In genomic region chr12:115383668-115384067, GRCh38 we compare ENCODE assay signal across 11 cellular contexts.
DNase-seq lines count a peak whose midpoint lies in the region; ATAC-seq and TF ChIP-seq lines count a peak whose summit lies in the region.
"Had no signal": no experiment of that assay in that cellular context is flagged by ENCODE, and none has a peak within 500 bp of the region (broad histone marks: within the 10 kb centered on the region; RNA-seq: fewer than 3 reads in every experiment).

No MANE protein-coding gene starts in this region.

- H3K27me3 ChIP-seq in IMR-90 (ENCODE audit: control insufficient read depth, insufficient read depth, low read length) (peaks cover 3% of the 10 kb centered on the region; the same call in 1 of the 2 replicates), mammary epithelial cell (ENCODE audit: insufficient read depth, low read length) (no peaks in the 10 kb centered on the region), left lung (no peaks in the 10 kb centered on the region)
- H3K27me3 ChIP-seq: tibial nerve had no signal

- H3K9ac ChIP-seq in IMR-90 (ENCODE audit: low read depth, low read length) (no peak overlapping the region), mammary epithelial cell (ENCODE audit: insufficient read depth, low read length) (peak overlapping the region; percentile 15)

- H3K56ac ChIP-seq in IMR-90 (ENCODE audit: extremely low read depth, insufficient read depth, low read length), result no peak overlapping the region

- H3K79me2 ChIP-seq in mammary epithelial cell (ENCODE audit: insufficient read depth, low read length), result no peaks in the 10 kb centered on the region

- DNase-seq in A172 (ENCODE audit: low spot score) (peak; percentile 16), IMR-90 (peak; percentile 93), mammary epithelial cell (peak; percentile 100), left lung (peak in 1 of 2 donors; percentile 36)
- DNase-seq: left colon had no signal

- H3K4ac ChIP-seq in IMR-90 (ENCODE audit: low read depth, low read length), result no peak overlapping the region

- H3K36me3 ChIP-seq in IMR-90 (ENCODE audit: control insufficient read depth, insufficient read depth, low read length) (no peaks in the 10 kb centered on the region), mammary epithelial cell (ENCODE audit: insufficient read depth, low read length) (no peaks in the 10 kb centered on the region), left lung (no peaks in the 10 kb centered on the region)
- H3K36me3 ChIP-seq: tibial nerve had no signal

- H2BK120ac ChIP-seq in IMR-90 (ENCODE audit: low read depth, low read length), result no peak overlapping the region

- no peak for TF ChIP-seq POLR2A in IMR-90 (IDR thresholded peaks at IDR 0.05; ENCODE audit: low read depth, low read length)

- H3K9me1 ChIP-seq in IMR-90 (ENCODE audit: insufficient read depth, low read length), result peaks cover 5% of the 10 kb centered on the region; the same call in 1 of the 2 replicates

- H4K91ac ChIP-seq in IMR-90 (ENCODE audit: insufficient read depth, low read depth, low read length), result no peak overlapping the region

- no peak overlapping the region for H3K4me3 ChIP-seq in IMR-90 (ENCODE audit: insufficient read depth, low read depth, low read length)
- H3K4me3 ChIP-seq in mammary epithelial cell (replicated peaks in 1 of 3; ENCODE audit: insufficient read depth in 1 of 3, low read depth in 2 of 3, low read length in 3 of 3), result no peak overlapping the region
- no peak overlapping the region for H3K4me3 ChIP-seq in left lung
- H3K4me3 ChIP-seq: tibial nerve had no signal

- POLR2A ChIA-PET in IMR-90 (lab: Charles Lee; ENCODE audit: unreplicated experiment), result no interaction called here

- H3K9me3 ChIP-seq in IMR-90 (ENCODE audit: control insufficient read depth, insufficient read depth, low read length) (no peaks in the 10 kb centered on the region), mammary epithelial cell (replicated peaks; ENCODE audit: insufficient read depth, low read length) (peaks cover 5% of the 10 kb centered on the region), left lung (no peaks in the 10 kb centered on the region)
- H3K9me3 ChIP-seq: tibial nerve had no signal

- H4K20me1 ChIP-seq in IMR-90 (ENCODE audit: insufficient read depth, low read length) (no peaks in the 10 kb centered on the region), mammary epithelial cell (ENCODE audit: insufficient read depth, low read length) (no peaks in the 10 kb centered on the region)

- H4K5ac ChIP-seq in IMR-90 (ENCODE audit: low read depth, low read length), result no peak overlapping the region

- WGBS in IMR-90 (ENCODE audit: extremely low coverage in 2 of 2, insufficient read length in 1 of 2), 2 experiments, result no CpG with 5 or more reads among the region's 7 CpGs
- WGBS in mammary epithelial cell (ENCODE audit: low coverage, missing lambda C conversion rate), result 0% methylated on average over 7 of the region's 7 CpGs

- ATAC-seq in IMR-90 (ENCODE audit: low read depth) (peak; percentile 70), left lung (peak; percentile 69), HG03045 (IDR thresholded peaks at IDR 0.05; ENCODE audit: unreplicated experiment) (no peak), HG02588 (IDR thresholded peaks at IDR 0.05; ENCODE audit: unreplicated experiment) (no peak), GM18870 (IDR thresholded peaks at IDR 0.05; ENCODE audit: unreplicated experiment) (no peak), GM19452 (IDR thresholded peaks at IDR 0.05; ENCODE audit: unreplicated experiment) (no peak)
- ATAC-seq: activated naive CD4-positive, alpha-beta T cell treated with anti-CD3 and anti-CD28 coated beads, Interleukin-2, amount 50 U/mL, for 72 hours; left colon had no signal

- H3K27ac ChIP-seq in IMR-90 (ENCODE audit: insufficient read depth, low read length), result no peak overlapping the region
- peak overlapping the region; percentile 77 for H3K27ac ChIP-seq in mammary epithelial cell (ENCODE audit: insufficient read depth, low read depth, low read length)
- no peak overlapping the region for H3K27ac ChIP-seq in left lung
- H3K27ac ChIP-seq: tibial nerve had no signal

- H2BK20ac ChIP-seq in IMR-90 (ENCODE audit: low read depth, low read length), result no peak overlapping the region

- H2AK9ac ChIP-seq in IMR-90 (replicated peaks; ENCODE audit: low read depth, low read length, poor library complexity), result no peak overlapping the region

- in situ Hi-C loops in IMR-90 (cut with MboI; ENCODE audit: low sequenced_read_pairs), result no loop called here
- in situ Hi-C loops in mammary epithelial cell (cut with MboI; ENCODE audit: low sequenced_read_pairs in 2 of 2), result loop anchor here (25.0 kb wide), 1 partner anchor 696 kb away; the partner anchor contains the start of gene TBX3 (in 2 of the 2)

- no peak overlapping the region for H3K18ac ChIP-seq in IMR-90 (ENCODE audit: low read depth, low read length)

- H2BK15ac ChIP-seq in IMR-90 (ENCODE audit: low read depth, low read length), result no peak overlapping the region

- dilution Hi-C loops in IMR-90 (cut with HindIII; ENCODE audit: low sequenced_read_pairs, unreplicated experiment), result no loop called here
- dilution Hi-C loops in mammary epithelial cell (cut with HindIII; ENCODE audit: low sequenced_read_pairs), result loop anchor here (5.0 kb wide), 1 partner anchor 71 kb away; no protein-coding TSS in a partner anchor

- no TSS peak for BruUV-seq in IMR-90 (replicated peaks; lab: Mats Ljungman, UMichigan)
- no TSS peak for BruUV-seq in mammary epithelial cell (replicated peaks; lab: Mats Ljungman, UMichigan)

- 0 out of 2 replicates have a peak, but pooled peaks cover 1% of the 10 kb centered on the region for H3K4me1 ChIP-seq in IMR-90 (ENCODE audit: control insufficient read depth, insufficient read depth, low read length)
- H3K4me1 ChIP-seq in mammary epithelial cell (ENCODE audit: insufficient read depth, low read length), result peaks cover 14% of the 10 kb centered on the region
- H3K4me1 ChIP-seq in left lung, result no peaks in the 10 kb centered on the region
- H3K4me1 ChIP-seq: tibial nerve had no signal

- CTCF ChIA-PET in IMR-90 (lab: Yijun Ruan, JAX), result no interaction called here
- CTCF ChIA-PET in mammary epithelial cell (lab: Charles Lee; ENCODE audit: low non-redundant PET), result interaction anchor here (0.5 to 0.9 kb wide), 3 partner anchors 216 to 647 kb away, joined by 3 to 4 read pairs (median 3); no protein-coding TSS in a partner anchor

- H3K79me1 ChIP-seq in IMR-90 (ENCODE audit: low read depth in 1 of 2, low read length in 2 of 2), result no peaks in the 10 kb centered on the region

- peak overlapping the region; percentile 48; the same call in 1 of the 2 replicates for H3K14ac ChIP-seq in IMR-90 (replicated peaks; ENCODE audit: low read depth, low read length)

- H3K4me2 ChIP-seq in IMR-90 (ENCODE audit: low read depth, low read length), result no peak overlapping the region
- peak overlapping the region; percentile 55 for H3K4me2 ChIP-seq in mammary epithelial cell (ENCODE audit: insufficient read depth, low read depth, low read length)

- TF ChIP-seq RAD21 in IMR-90 (IDR thresholded peaks at IDR 0.05; ENCODE audit: low read length), result no peak

- intact Hi-C loops in IMR-90 (cut with micrococcal nuclease) (no loop called here), mammary epithelial cell (cut with micrococcal nuclease) (loop anchor here (1.0 to 10.0 kb wide), 8 partner anchors 42 to 715 kb away; partner anchors contain the start of gene TBX3), left lung (cut with DNase I) (no loop called here)

- H2AK5ac ChIP-seq in IMR-90 (ENCODE audit: low read depth, low read length), result peak overlapping the region; percentile 46; the same call in 1 of the 2 replicates

- TF ChIP-seq CTCF in IMR-90 (conservative IDR thresholded peaks at IDR 0.05; ENCODE audit: low read depth, low read length) (no peak), mammary epithelial cell (conservative IDR thresholded peaks at IDR 0.05 in 1 of 2, IDR thresholded peaks at IDR 0.05 in 1 of 2; ENCODE audit: extremely low read depth in 1 of 2, insufficient read depth in 1 of 2, low read depth in 1 of 2, low read length in 2 of 2) (no peak), left lung (IDR thresholded peaks at IDR 0.05) (no peak)

- no peak overlapping the region for H3K23ac ChIP-seq in IMR-90 (ENCODE audit: low read depth, low read length)

- H2AFZ ChIP-seq in IMR-90 (replicated peaks; ENCODE audit: low read length, poor library complexity) (peak overlapping the region; percentile 4), mammary epithelial cell (ENCODE audit: low read depth, low read length) (peak overlapping the region; percentile 57)

- H4K8ac ChIP-seq in IMR-90 (ENCODE audit: low read depth in 2 of 2, low read length in 2 of 2), result no peak overlapping the region

- H2BK5ac ChIP-seq in IMR-90 (ENCODE audit: low read depth, low read length, poor library complexity, severe bottlenecking), result no peak overlapping the region

TF ChIP-seq in IMR-90, 13 proteins besides CTCF, POLR2A, EP300 and RAD21:
- TF ChIP-seq SMC3 (IDR thresholded peaks at IDR 0.05; ENCODE audit: low read depth, low read length) (0 out of 2 replicates have a peak, but pooled peaks have one; percentile 11), RCOR1 (IDR thresholded peaks at IDR 0.05; ENCODE audit: insufficient replicate concordance, low read length) (no peak), BHLHE40 (IDR thresholded peaks at IDR 0.05; ENCODE audit: low read depth, low read length) (peak; percentile 62; the same call in 1 of the 2 replicates), CEBPB (IDR thresholded peaks at IDR 0.05; ENCODE audit: low read depth, low read length) (peak; percentile 64; the same call in 1 of the 2 replicates), USF2 (IDR thresholded peaks at IDR 0.05; ENCODE audit: low read depth, low read length) (no peak), RFX5 (IDR thresholded peaks at IDR 0.05; ENCODE audit: low read depth, low read length) (no peak), FOS (IDR thresholded peaks at IDR 0.05; ENCODE audit: low read depth, low read length) (peak; percentile 66), NFE2L2 (IDR thresholded peaks at IDR 0.05; ENCODE audit: low read depth, low read length) (no peak), MAFK (IDR thresholded peaks at IDR 0.05; ENCODE audit: low read depth, low read length) (no peak)

Comparison
In these comparisons a context has a peak if more than half of its experiments do, and no peak if none do; other contexts are left out.
1. ATAC-seq: peak in IMR-90 (single experiment) and left lung (single experiment); none in HG03045 (single experiment), HG02588 (single experiment), GM18870 (single experiment) and GM19452 (single experiment).